31 cellular contexts compared by ENCODE assay signal in the genomic region with DNA sequence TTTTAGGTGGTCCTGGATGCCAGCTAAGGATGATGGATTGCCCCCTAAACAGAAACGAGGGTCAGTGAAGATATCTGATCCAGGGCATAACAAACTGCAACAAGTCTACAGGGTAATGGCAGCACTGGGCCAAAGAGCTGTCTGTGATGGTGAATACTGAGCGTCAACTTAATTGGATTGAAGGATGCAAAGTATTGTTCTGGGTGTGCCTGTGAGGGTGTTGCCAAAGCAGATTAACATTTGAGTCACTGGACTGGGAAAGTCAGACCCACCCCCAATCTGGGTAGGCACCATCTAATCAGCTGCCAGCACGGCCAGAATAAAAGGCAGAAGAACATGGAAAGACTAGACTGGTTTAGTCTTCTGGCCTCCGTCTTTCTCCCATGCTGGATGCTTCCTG.
"Had no signal": no experiment of that assay in that cellular context is flagged by ENCODE, and none has a peak within 500 bp of the region (broad histone marks: within the 10 kb centered on the region; RNA-seq: fewer than 3 reads in every experiment).

No MANE protein-coding gene starts in this region.

- H3K4me3 Mint-ChIP-seq: activated CD4-positive, alpha-beta T cell treated with anti-CD3 and anti-CD28 coated beads, Interleukin-2, amount 10 ng/mL, durations not matched to agents 24 days and 14 days; activated CD8-positive, alpha-beta T cell treated with anti-CD3 and anti-CD28 coated beads for 36 hours; activated naive CD8-positive, alpha-beta T cell treated with anti-CD3 and anti-CD28 coated beads for 36 hours; activated T-cell treated with anti-CD3 and anti-CD28 coated beads, Interleukin-2, amount 50 U/mL, for 72 hours; activated T-helper 17 cell treated with anti-CD3 and anti-CD28 coated beads, Interleukin-2, amount 50 U/mL, for 72 hours; central memory CD8-positive, alpha-beta T cell had no signal

- H3K36me3 Mint-ChIP-seq: activated naive CD8-positive, alpha-beta T cell treated with anti-CD3 and anti-CD28 coated beads for 36 hours had no signal

- H3K27ac Mint-ChIP-seq: activated CD4-positive, alpha-beta T cell treated with anti-CD3 and anti-CD28 coated beads, Interleukin-2, amount 10 ng/mL, durations not matched to agents 24 days and 14 days; activated CD8-positive, alpha-beta T cell treated with anti-CD3 and anti-CD28 coated beads for 36 hours; activated naive CD8-positive, alpha-beta T cell treated with anti-CD3 and anti-CD28 coated beads for 36 hours; activated T-cell treated with anti-CD3 and anti-CD28 coated beads, Interleukin-2, amount 50 U/mL, for 72 hours; activated T-helper 17 cell treated with anti-CD3 and anti-CD28 coated beads, Interleukin-2, amount 50 U/mL, for 72 hours had no signal

- H3K9me3 Mint-ChIP-seq: activated CD4-positive, alpha-beta T cell treated with anti-CD3 and anti-CD28 coated beads, Interleukin-2, amount 10 ng/mL, durations not matched to agents 24 days and 14 days; activated naive CD8-positive, alpha-beta T cell treated with anti-CD3 and anti-CD28 coated beads for 36 hours; activated T-helper 17 cell treated with anti-CD3 and anti-CD28 coated beads, Interleukin-2, amount 50 U/mL, for 72 hours; central memory CD8-positive, alpha-beta T cell had no signal

- H3K4me1 Mint-ChIP-seq: activated CD4-positive, alpha-beta T cell treated with anti-CD3 and anti-CD28 coated beads, Interleukin-2, amount 10 ng/mL, durations not matched to agents 24 days and 14 days; central memory CD8-positive, alpha-beta T cell had no signal

- H3K4me3 ChIP-seq: cardiac muscle cell, MG63, SJCRH30, SK-N-MC had no signal

- ATAC-seq: activated CD8-positive, alpha-beta T cell treated with anti-CD3 and anti-CD28 coated beads for 36 hours; activated T-cell treated with anti-CD3 and anti-CD28 coated beads, Interleukin-2, amount 50 U/mL, for 72 hours; activated T-helper 17 cell treated with anti-CD3 and anti-CD28 coated beads, Interleukin-2, amount 50 U/mL, for 72 hours; Panc1 had no signal

- DNase-seq: activated CD4-positive, alpha-beta T cell treated with anti-CD3 and anti-CD28 coated beads, Interleukin-2, amount 10 ng/mL, durations not matched to agents 24 days and 14 days; activated CD4-positive, alpha-beta T cell treated with anti-CD3 and anti-CD28 coated beads, Interleukin-2, amount 50 U/mL, for 4 hours; activated CD8-positive, alpha-beta T cell treated with anti-CD3 and anti-CD28 coated beads for 36 hours; activated effector memory CD4-positive, alpha-beta T cell treated with anti-CD3 and anti-CD28 coated beads, Interleukin-2, amount 50 U/mL, for 16 hours; activated naive CD4-positive, alpha-beta T cell; activated naive CD4-positive, alpha-beta T cell treated with anti-CD3 and anti-CD28 coated beads, Interleukin-2, amount 50 U/mL, for 16 hours; activated naive CD8-positive, alpha-beta T cell treated with anti-CD3 and anti-CD28 coated beads for 36 hours; activated T-cell treated with anti-CD3 and anti-CD28 coated beads, Interleukin-2, amount 50 U/mL, for 1 hour; activated T-cell treated with anti-CD3 and anti-CD28 coated beads, Interleukin-2, amount 50 U/mL, for 72 hours; amniotic stem cell; aorta; Kasumi-1; KG1; MG63; NCI-H1048; NCI-H1105 treated with DMSO at 0.1 percent for 48 hours; NCI-H1436; NCI-H1694; NCI-H1930; NCI-H2081 treated with DMSO at 0.1 percent for 48 hours; NCI-H226; NCI-H524 treated with DMSO at 0.1 percent for 48 hours; NCI-H748 treated with DMSO at 0.1 percent for 48 hours; SHP77; SJCRH30; T1000 had no signal
